30 cellular contexts compared by ENCODE assay signal in the genomic region with DNA sequence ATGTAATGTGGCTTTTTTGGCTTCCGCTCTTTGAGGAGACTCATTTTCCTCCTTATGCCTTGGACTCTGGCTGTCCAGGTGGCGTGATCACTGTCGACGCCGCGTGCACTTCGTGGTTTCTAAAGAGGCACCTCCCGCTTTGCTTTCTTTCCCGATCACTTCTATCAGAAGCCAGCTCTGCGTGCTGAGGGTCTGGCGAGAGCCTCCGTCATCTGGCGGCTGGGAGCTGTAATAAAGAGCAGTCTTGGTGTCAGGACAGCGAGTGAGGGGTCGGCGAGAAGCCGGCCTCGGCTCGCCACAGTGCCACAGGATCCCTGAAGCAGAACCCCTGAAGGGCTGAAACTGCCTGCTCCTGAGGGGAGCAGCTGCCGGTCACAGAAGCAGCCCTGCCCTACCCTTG. TPM values are rescaled to one million over a fixed set of nuclear protein-coding genes. Genes with fewer than 3 reads are reported as not detected.
A peak's percentile ranks its signal among the peaks of the same experiment; 100 is the strongest.
DNase-seq lines count a peak whose midpoint lies in the region; ATAC-seq, FAIRE-seq and TF ChIP-seq lines count a peak whose summit lies in the region.
"Had no signal": no experiment of that assay in that cellular context is flagged by ENCODE, and none has a peak within 500 bp of the region (broad histone marks: within the 10 kb centered on the region; RNA-seq: fewer than 3 reads in every experiment).

No MANE protein-coding gene starts in this region.

- DNase-seq in heart right ventricle (no peak), left cardiac atrium (no peak), RWPE1 (ENCODE audit: low spot score) (no peak), neural crest cell (ENCODE audit: low read depth, low spot score) (no peak), type B pancreatic cell (ENCODE audit: extremely low spot score, unreplicated experiment) (no peak), amygdala (lab: John Stamatoyannopoulos, UW) (no peak), HepG2 (ENCODE audit: low spot score) (no peak), GM13976 (ENCODE audit: low spot score) (no peak)
- DNase-seq: activated CD4-positive, alpha-beta T cell treated with anti-CD3 and anti-CD28 coated beads for 4 hours; activated gamma-delta T cell; activated T-cell treated with anti-CD3 and anti-CD28 coated beads, Interleukin-2, amount 50 U/mL, for 24 hours; brain microvascular endothelial cell; GDM1; HCEC 1CT; kidney glomerular epithelial cell; NCI-H1048; NCI-H1694 treated with DMSO at 0.1 percent for 48 hours; NCI-H226; NCI-H774; small intestine; stimulated activated CD4-positive, alpha-beta T cell treated with anti-CD3 and anti-CD28 coated beads, Interleukin-2, amount 100 ng/mL, for 24 hours; upper lobe of left lung had no signal

- in situ Hi-C loops in HepG2 (cut with HindIII; ENCODE audit: extremely low pct_ligation_motif_present, low pct_unique_long_range_greater_than_20kb), result no loop called here
- in situ Hi-C loops in GM13976 (cut with MboI; ENCODE audit: low sequenced_read_pairs, unreplicated experiment), result no loop called here

- no peak for TF ChIP-seq POLR2A in HepG2 (IDR thresholded peaks at IDR 0.05; ENCODE audit: insufficient read depth in 1 of 2, low read depth in 2 of 2, low read length in 2 of 2)

- 77 to 85% methylated on average over 20 of the region's 20 CpGs for WGBS in heart right ventricle, 2 donors
- WGBS in HepG2 (ENCODE audit: low lambda C conversion rate), result 94% methylated on average over 20 of the region's 20 CpGs

- no peak overlapping the region for H3K9ac ChIP-seq in HepG2 (ENCODE audit: insufficient read depth, low read depth, low read length)

- H3K27me3 Mint-ChIP-seq in neural crest cell (ENCODE audit: low read depth) (no peaks in the 10 kb centered on the region), type B pancreatic cell (no peaks in the 10 kb centered on the region)
- H3K27me3 Mint-ChIP-seq: activated T-cell treated with anti-CD3 and anti-CD28 coated beads, Interleukin-2, amount 50 U/mL, for 24 hours; IgD-negative memory B cell; memory B cell had no signal

- POLR2A ChIA-PET in RWPE1 (lab: Yijun Ruan, JAX; ENCODE audit: low non-redundant PET) (no interaction called here), HepG2 (lab: Yijun Ruan, JAX) (no interaction called here)

- intact Hi-C loops in heart right ventricle (cut with DNase I), result loop anchor here in 1 of 10 donors (5.0 kb wide), 1 partner anchor 35 kb away; no protein-coding TSS in a partner anchor
- intact Hi-C loops in left cardiac atrium (cut with DNase I), result no loop called here
- intact Hi-C loops in HepG2 (cut with micrococcal nuclease; ENCODE audit: unreplicated experiment), result no loop called here

- H4K20me1 ChIP-seq in HepG2 (ENCODE audit: insufficient read depth, low read length), result no peaks in the 10 kb centered on the region

- H3K27ac Mint-ChIP-seq in neural crest cell (ENCODE audit: unreplicated experiment), result peak overlapping the region; percentile 83
- H3K27ac Mint-ChIP-seq in type B pancreatic cell, result peak overlapping the region; percentile 48
- H3K27ac Mint-ChIP-seq: activated T-cell treated with anti-CD3 and anti-CD28 coated beads, Interleukin-2, amount 50 U/mL, for 24 hours; memory B cell; T-helper 2 cell treated with Interferon-gamma antibody and Interleukin-4, amounts not matched to agents 5 μg/mL and 100 μg/mL, for 36 hours had no signal

- no peak for TF ChIP-seq EP300 in HepG2 (IDR thresholded peaks at IDR 0.05; ENCODE audit: low read depth in 2 of 2, low read length in 2 of 2)
- no peak for TF ChIP-seq EP300 in HepG2 (CRISPR knock-in tag; IDR thresholded peaks at IDR 0.05; ENCODE audit: borderline replicate concordance)

- no peak overlapping the region for H2AFZ ChIP-seq in HepG2 (ENCODE audit: low read length)

- CTCF ChIA-PET in RWPE1 (lab: Yijun Ruan, JAX) (no interaction called here), HepG2 (lab: Yijun Ruan, JAX; ENCODE audit: low intra/inter-chr PET ratio, low total read pairs) (no interaction called here)

- no peak for TF ChIP-seq RAD21 in HepG2 (CRISPR knock-in tag; IDR thresholded peaks at IDR 0.05)

- H3K9me3 ChIP-seq in heart right ventricle (no peaks in the 10 kb centered on the region), HepG2 (ENCODE audit: low read length) (no peaks in the 10 kb centered on the region)
- H3K9me3 ChIP-seq: neutrophil, upper lobe of left lung had no signal

- H3K4me3 ChIP-seq in heart right ventricle (peak overlapping the region in 8 of 10 donors; percentile 35 to 47 (median 39)), HepG2 (replicated peaks in 1 of 3; ENCODE audit: insufficient read depth in 1 of 3, low read depth in 2 of 3, low read length in 3 of 3) (no peak overlapping the region)
- H3K4me3 ChIP-seq: upper lobe of left lung had no signal

- no peak overlapping the region for H3K4me2 ChIP-seq in HepG2 (ENCODE audit: low read depth, low read length)

- H3K27ac ChIP-seq in heart right ventricle (peak overlapping the region in 9 of 10 donors; percentile 11 to 80 (median 58)), RWPE1 (peak overlapping the region; percentile 97), HepG2 (ENCODE audit: extremely low read length, insufficient read depth, low read length) (no peak overlapping the region)
- H3K27ac ChIP-seq: brain microvascular endothelial cell, neutrophil, upper lobe of left lung had no signal

- H3K36me3 ChIP-seq in heart right ventricle (peaks cover 0 to 32% (median 0%) of the 10 kb centered on the region in 9 donors), HepG2 (replicated peaks in 1 of 2; ENCODE audit: control insufficient read depth in 1 of 2, insufficient read depth in 2 of 2, low read length in 2 of 2) (peaks cover 9 to 24% of the 10 kb centered on the region in 2 experiments; a peak in 4 of 5 replicates)
- H3K36me3 ChIP-seq: brain microvascular endothelial cell, neutrophil had no signal

- H3K4me3 Mint-ChIP-seq in neural crest cell (no peak overlapping the region), type B pancreatic cell (no peak overlapping the region)
- H3K4me3 Mint-ChIP-seq: activated T-cell treated with anti-CD3 and anti-CD28 coated beads, Interleukin-2, amount 50 U/mL, for 24 hours; IgD-negative memory B cell; memory B cell; T-helper 2 cell treated with Interferon-gamma antibody and Interleukin-4, amounts not matched to agents 5 μg/mL and 100 μg/mL, for 36 hours had no signal

- H3K27me3 ChIP-seq in heart right ventricle, result no peaks in the 10 kb centered on the region
- H3K27me3 ChIP-seq in HepG2 (ENCODE audit: control insufficient read depth in 1 of 2, insufficient read depth in 2 of 2, low read length in 2 of 2), result no peaks in the 10 kb centered on the region
- H3K27me3 ChIP-seq: brain microvascular endothelial cell, upper lobe of left lung had no signal

- peaks cover 8% of the 10 kb centered on the region for H3K4me1 Mint-ChIP-seq in neural crest cell
- H3K4me1 Mint-ChIP-seq in type B pancreatic cell (ENCODE audit: unreplicated experiment), result peaks cover 22% of the 10 kb centered on the region
- H3K4me1 Mint-ChIP-seq: IgD-negative memory B cell, memory B cell had no signal

- ATAC-seq in heart right ventricle (no peak), left cardiac atrium (no peak), HepG2 (no peak)

- no TSS peak for BruUV-seq in HepG2 (replicated peaks; lab: Mats Ljungman, UMichigan)

- H3K79me2 ChIP-seq in HepG2 (ENCODE audit: insufficient read depth, low read length), result no peaks in the 10 kb centered on the region

- FAIRE-seq in HepG2 (lab: Jason Lieb, UNC), result no peak
- FAIRE-seq: GM19239, small intestine had no signal

- TF ChIP-seq CTCF in heart right ventricle (IDR thresholded peaks at IDR 0.05), result no peak
- no peak for TF ChIP-seq CTCF in RWPE1 (conservative IDR thresholded peaks at IDR 0.05; ENCODE audit: low read depth)
- TF ChIP-seq CTCF in neural crest cell (conservative IDR thresholded peaks at IDR 0.05), result no peak
- TF ChIP-seq CTCF in type B pancreatic cell (conservative IDR thresholded peaks at IDR 0.05), result no peak
- no peak for TF ChIP-seq CTCF in HepG2 (CRISPR knock-in tag; IDR thresholded peaks at IDR 0.05)
- TF ChIP-seq CTCF in GM13976 (IDR thresholded peaks at IDR 0.05; ENCODE audit: borderline replicate concordance, control extremely low read depth, extremely low read depth, insufficient read depth, missing control alignments), result no peak

- H3K9me3 Mint-ChIP-seq in neural crest cell, result peaks cover 8% of the 10 kb centered on the region
- H3K9me3 Mint-ChIP-seq in type B pancreatic cell, result peaks cover 6% of the 10 kb centered on the region
- H3K9me3 Mint-ChIP-seq: memory B cell; T-helper 2 cell treated with Interferon-gamma antibody and Interleukin-4, amounts not matched to agents 5 μg/mL and 100 μg/mL, for 36 hours had no signal

- peaks cover 3 to 46% (median 29%) of the 10 kb centered on the region in 9 donors for H3K4me1 ChIP-seq in heart right ventricle
- H3K4me1 ChIP-seq in HepG2 (ENCODE audit: insufficient read depth, low read length), result peaks cover 13% of the 10 kb centered on the region

- H3K36me3 Mint-ChIP-seq in neural crest cell (ENCODE audit: low read depth) (peaks cover 19% of the 10 kb centered on the region), type B pancreatic cell (peaks cover 33% of the 10 kb centered on the region)

RNA-seq across cellular contexts. Expression of a gene that starts 7.4 kb away (rescaled TPM):
- total RNA-seq in heart right ventricle, result under 1 TPM in 3 of 10 donors, not detected in 7; 0.11 to 0.20 (median 0.15) TPM
- polyA plus RNA-seq in heart right ventricle, result under 1 TPM; 0.14 to 0.15 TPM
- not detected for total RNA-seq in left cardiac atrium
- not detected in 2 replicates for total RNA-seq in neural crest cell
- total RNA-seq in type B pancreatic cell (ENCODE audit: low replicate concordance), result 10.3 and 34.7 TPM in 2 replicates
- not detected in 2 replicates for total RNA-seq in HepG2 (2016; rRNA removed; fragmentation: Illumina TruSeq; extraction: Trizol)
- total RNA-seq in HepG2 (2016; cell fraction: cytosol; rRNA removed; fragmentation: Illumina TruSeq; extraction: Trizol; ENCODE audit: low read depth), result not detected in 2 replicates
- total RNA-seq in HepG2 (2016; cell fraction: insoluble cytoplasmic fraction; rRNA removed; fragmentation: Illumina TruSeq; extraction: Trizol), result not detected in 2 replicates
- not detected in 2 replicates for total RNA-seq in HepG2 (2016; cell fraction: membrane; rRNA removed; fragmentation: Illumina TruSeq; extraction: Trizol)
- total RNA-seq in HepG2 (2016; cell fraction: nucleus; rRNA removed; fragmentation: Illumina TruSeq; extraction: Trizol), result not detected in 2 replicates
- polyA plus RNA-seq in HepG2 (2011; rRNA removed), result not detected in 2 replicates
- not detected in 2 replicates for polyA plus RNA-seq in HepG2 (2011; cell fraction: cytosol; rRNA removed)
- polyA plus RNA-seq in HepG2 (2011; cell fraction: nucleus; rRNA removed), result not detected in 2 replicates
- polyA plus RNA-seq in HepG2 (2012), result 0.03 and 0.05 TPM in 2 replicates
- not detected in 2 replicates for polyA plus RNA-seq in HepG2 (2016; cell fraction: cytosol; fragmentation: Illumina TruSeq; extraction: Trizol; ENCODE audit: low read depth)
- polyA plus RNA-seq in HepG2 (2016; cell fraction: insoluble cytoplasmic fraction; fragmentation: Illumina TruSeq; extraction: Trizol; ENCODE audit: low read depth), result not detected in 2 replicates
- polyA plus RNA-seq in HepG2 (2016; cell fraction: membrane; fragmentation: Illumina TruSeq; extraction: Trizol; ENCODE audit: low read depth), result not detected in 2 replicates
- not detected in 2 replicates for polyA plus RNA-seq in HepG2 (2016; cell fraction: nucleus; fragmentation: Illumina TruSeq; extraction: Trizol; ENCODE audit: insufficient read depth, low read depth)
- not detected in 2 replicates for polyA minus RNA-seq in HepG2 (2011; rRNA and poly(A)+ RNA removed; ENCODE audit: low replicate concordance)
- not detected in 2 replicates for polyA minus RNA-seq in HepG2 (2011; cell fraction: cytosol; rRNA and poly(A)+ RNA removed)
- polyA minus RNA-seq in HepG2 (2011; cell fraction: nucleus; rRNA and poly(A)+ RNA removed), result not detected in 2 replicates
- total RNA-seq: RPMI7951, subcutaneous adipose tissue had no signal
- polyA plus RNA-seq: BJ, IgD-negative memory B cell had no signal

Comparison
In these comparisons a context has a peak if more than half of its experiments do, and no peak if none do; other contexts are left out.
1. H3K4me3 ChIP-seq: peak in heart right ventricle (8 of 10); none in HepG2 (0 of 3).